31 cellular contexts compared by ENCODE assay signal in genomic region chr7:151820486-151821105, GRCh38.
"Had no signal": no experiment of that assay in that cellular context is flagged by ENCODE, and none has a peak within 500 bp of the region (broad histone marks: within the 10 kb centered on the region; RNA-seq: fewer than 3 reads in every experiment).

No MANE protein-coding gene starts in this region.

- H3K27ac ChIP-seq: adrenal gland, brain microvascular endothelial cell, neutrophil, ovary, sigmoid colon, testis, upper lobe of left lung had no signal

- H3K27ac Mint-ChIP-seq: activated CD4-positive, alpha-beta T cell treated with anti-CD3 and anti-CD28 coated beads, Interleukin-2, amount 10 ng/mL, durations not matched to agents 7 days and 5 days; activated CD8-positive, alpha-beta T cell treated with anti-CD3 and anti-CD28 coated beads for 36 hours; activated naive CD8-positive, alpha-beta T cell; endodermal cell; T-helper 17 cell had no signal

- H3K27me3 ChIP-seq: adrenal gland, neutrophil, ovary, sigmoid colon, testis, upper lobe of left lung had no signal

- H3K36me3 ChIP-seq: adrenal gland, brain microvascular endothelial cell, neutrophil, ovary, prostate gland, sigmoid colon, upper lobe of left lung had no signal

- H3K27me3 Mint-ChIP-seq: activated CD4-positive, alpha-beta T cell treated with anti-CD3 and anti-CD28 coated beads, Interleukin-2, amount 10 ng/mL, durations not matched to agents 7 days and 5 days; activated CD8-positive, alpha-beta T cell treated with anti-CD3 and anti-CD28 coated beads for 36 hours; activated naive CD8-positive, alpha-beta T cell; T-helper 17 cell had no signal

- H3K4me3 ChIP-seq: adrenal gland, lung, mucosa of descending colon, ovary, prostate gland, sigmoid colon, smooth muscle cell, testis, upper lobe of left lung had no signal

- ATAC-seq: activated CD8-positive, alpha-beta T cell treated with anti-CD3 and anti-CD28 coated beads for 36 hours; activated T-cell treated with anti-CD3 and anti-CD28 coated beads, Interleukin-2, amount 50 U/mL, for 4 hours; T-helper 17 cell had no signal

- DNase-seq: activated CD4-positive, alpha-beta T cell treated with anti-CD3 and anti-CD28 coated beads for 1 hour; activated CD4-positive, alpha-beta T cell treated with anti-CD3 and anti-CD28 coated beads, Interleukin-2, amount 10 ng/mL, durations not matched to agents 7 days and 5 days; activated CD8-positive, alpha-beta T cell treated with anti-CD3 and anti-CD28 coated beads for 36 hours; activated naive CD4-positive, alpha-beta T cell treated with Interleukin-2 at 50 U/mL for 16 hours; activated T-cell treated with anti-CD3 and anti-CD28 coated beads, Interleukin-2, amount 50 U/mL, for 4 hours; adrenal gland; brain microvascular endothelial cell; cortex of kidney; endodermal cell; foreskin fibroblast; head of caudate nucleus; kidney glomerular epithelial cell; ovary; retina; sigmoid colon; SK-N-SH; stimulated activated CD4-positive, alpha-beta T cell treated with anti-CD3 and anti-CD28 coated beads, Interleukin-15, amount 100 ng/mL, for 24 hours; stimulated activated CD4-positive, alpha-beta T cell treated with anti-CD3 and anti-CD28 coated beads, Interleukin-2, amount 100 ng/mL, for 24 hours; stimulated activated naive CD4-positive, alpha-beta T cell; SW 1271; T-helper 17 cell; T1000; testis; upper lobe of left lung had no signal

- H3K4me3 Mint-ChIP-seq: activated CD4-positive, alpha-beta T cell treated with anti-CD3 and anti-CD28 coated beads, Interleukin-2, amount 10 ng/mL, durations not matched to agents 7 days and 5 days; activated CD8-positive, alpha-beta T cell treated with anti-CD3 and anti-CD28 coated beads for 36 hours; activated naive CD8-positive, alpha-beta T cell; activated T-cell treated with anti-CD3 and anti-CD28 coated beads, Interleukin-2, amount 50 U/mL, for 4 hours; endodermal cell; T-helper 17 cell had no signal

- H3K4me1 Mint-ChIP-seq: activated CD4-positive, alpha-beta T cell treated with anti-CD3 and anti-CD28 coated beads, Interleukin-2, amount 10 ng/mL, durations not matched to agents 7 days and 5 days had no signal

- H3K36me3 Mint-ChIP-seq: activated naive CD8-positive, alpha-beta T cell had no signal

- H3K9me3 ChIP-seq: adrenal gland, mucosa of descending colon, neutrophil, ovary, prostate gland, sigmoid colon, SK-N-SH, testis, upper lobe of left lung had no signal

- H3K9me3 Mint-ChIP-seq: activated CD4-positive, alpha-beta T cell treated with anti-CD3 and anti-CD28 coated beads, Interleukin-2, amount 10 ng/mL, durations not matched to agents 7 days and 5 days; activated CD8-positive, alpha-beta T cell treated with anti-CD3 and anti-CD28 coated beads for 36 hours; activated T-cell treated with anti-CD3 and anti-CD28 coated beads, Interleukin-2, amount 50 U/mL, for 4 hours; endodermal cell; nephron had no signal
